Comparison of ENCODE assay signal across 16 cellular contexts in genomic region chr7:70657989-70658578, GRCh38.
A peak's percentile ranks its signal among the peaks of the same experiment; 100 is the strongest.
DNase-seq lines count a peak whose midpoint lies in the region; ATAC-seq and TF ChIP-seq lines count a peak whose summit lies in the region.
"Had no signal": no experiment of that assay in that cellular context is flagged by ENCODE, and none has a peak within 500 bp of the region (broad histone marks: within the 10 kb centered on the region; RNA-seq: fewer than 3 reads in every experiment).

No MANE protein-coding gene starts in this region.

- no peaks in the 10 kb centered on the region for H3K27me3 Mint-ChIP-seq in CD8-positive, alpha-beta T cell (ENCODE audit: low read depth)
- no peaks in the 10 kb centered on the region for H3K27me3 Mint-ChIP-seq in T-helper 17 cell
- peaks cover 11% of the 10 kb centered on the region for H3K27me3 Mint-ChIP-seq in nephron progenitor cell (ENCODE audit: low read depth, poor library complexity)
- H3K27me3 Mint-ChIP-seq: B cell; CD4-positive, alpha-beta memory T cell had no signal

- intact Hi-C loops in CD8-positive, alpha-beta T cell (cut with DNase I, micrococcal nuclease) = no loop called here
- intact Hi-C loops in spleen (cut with DNase I; ENCODE audit: low total_unique reads) (no loop called here), aorta (cut with DNase I) (no loop called here)

- no peak for TF ChIP-seq CTCF in CD8-positive, alpha-beta T cell (IDR thresholded peaks at IDR 0.05)
- TF ChIP-seq CTCF in nephron progenitor cell (IDR thresholded peaks at IDR 0.05) = no peak
- no peak for TF ChIP-seq CTCF in spleen (IDR thresholded peaks at IDR 0.05 in 8 of 11, conservative IDR thresholded peaks at IDR 0.05 in 3 of 11)

- H3K4me1 ChIP-seq in CD8-positive, alpha-beta T cell (ENCODE audit: insufficient read depth, low read length) = peaks cover 33% of the 10 kb centered on the region
- H3K4me1 ChIP-seq in spleen = peaks cover 0 to 3% (median 0%) of the 10 kb centered on the region in 6 donors
- H3K4me1 ChIP-seq in aorta (ENCODE audit: control insufficient read depth in 1 of 2, insufficient read depth in 2 of 2, low read length in 2 of 2) = no peaks in the 10 kb centered on the region

- H3K9me3 Mint-ChIP-seq in CD8-positive, alpha-beta T cell = no peaks in the 10 kb centered on the region
- no peaks in the 10 kb centered on the region for H3K9me3 Mint-ChIP-seq in nephron progenitor cell

- peak; percentile 22 for ATAC-seq in CD8-positive, alpha-beta T cell
- ATAC-seq in T-helper 17 cell (no peak), HG02798 (IDR thresholded peaks at IDR 0.05; ENCODE audit: poor library complexity, unreplicated experiment) (no peak), aorta (ENCODE audit: low FRiP score) (no peak), HG03460 (IDR thresholded peaks at IDR 0.05; ENCODE audit: unreplicated experiment) (no peak)

- CTCF ChIA-PET in CD8-positive, alpha-beta T cell (lab: Charles Lee) = interaction anchor here (0.9 kb wide), 1 partner anchor 40 kb away, joined by 3 read pairs; no protein-coding TSS in a partner anchor

- no peak overlapping the region for H3K4me3 ChIP-seq in CD8-positive, alpha-beta T cell (ENCODE audit: low read depth, low read length)
- H3K4me3 ChIP-seq in spleen (no peak overlapping the region), aorta (ENCODE audit: low read length in 2 of 2) (no peak overlapping the region)
- H3K4me3 ChIP-seq: HAP-1 had no signal

- POLR2A ChIA-PET in CD8-positive, alpha-beta T cell (lab: Charles Lee) = interaction anchor here (1.6 kb wide), 1 partner anchor 10 kb away, joined by 7 read pairs; no protein-coding TSS in a partner anchor

- H3K9me3 ChIP-seq in CD8-positive, alpha-beta T cell (ENCODE audit: low read length) = no peaks in the 10 kb centered on the region
- H3K9me3 ChIP-seq in T-helper 17 cell (ENCODE audit: control insufficient read depth, low read length, poor library complexity, severe bottlenecking) (no peaks in the 10 kb centered on the region), spleen (no peaks in the 10 kb centered on the region), aorta (ENCODE audit: control insufficient read depth, low read length) (no peaks in the 10 kb centered on the region)
- H3K9me3 ChIP-seq: HAP-1 had no signal

- H3K36me3 Mint-ChIP-seq in CD8-positive, alpha-beta T cell = no peaks in the 10 kb centered on the region
- H3K36me3 Mint-ChIP-seq in T-helper 17 cell (ENCODE audit: low read depth) = no peaks in the 10 kb centered on the region
- H3K36me3 Mint-ChIP-seq in nephron progenitor cell (ENCODE audit: low read depth) = no peaks in the 10 kb centered on the region
- H3K36me3 Mint-ChIP-seq: CD4-positive, alpha-beta memory T cell had no signal

- TF ChIP-seq POLR2A in spleen (IDR thresholded peaks at IDR 0.05) = no peak

- no peak overlapping the region for H3K27ac Mint-ChIP-seq in CD8-positive, alpha-beta T cell
- H3K27ac Mint-ChIP-seq in T-helper 17 cell (no peak overlapping the region), nephron progenitor cell (no peak overlapping the region)
- H3K27ac Mint-ChIP-seq: B cell had no signal

- 85 to 95% (median 89%) methylated on average over 6 of the region's 6 CpGs for WGBS in spleen, 5 donors
- 90 to 96% methylated on average over 6 of the region's 6 CpGs for WGBS in aorta, 2 donors

- H3K4me3 Mint-ChIP-seq in CD8-positive, alpha-beta T cell = no peak overlapping the region
- H3K4me3 Mint-ChIP-seq in T-helper 17 cell = peak overlapping the region; percentile 28
- peak overlapping the region; percentile 20 for H3K4me3 Mint-ChIP-seq in nephron progenitor cell
- H3K4me3 Mint-ChIP-seq: B cell; CD4-positive, alpha-beta memory T cell had no signal

- H3K27me3 ChIP-seq in CD8-positive, alpha-beta T cell (ENCODE audit: insufficient read depth, low read length) = no peaks in the 10 kb centered on the region
- H3K27me3 ChIP-seq in spleen (replicated peaks in 1 of 7) (no peaks in the 10 kb centered on the region), aorta (ENCODE audit: control insufficient read depth in 1 of 2, insufficient read depth in 2 of 2, low read length in 1 of 2) (no peaks in the 10 kb centered on the region)

- H3K27ac ChIP-seq in CD8-positive, alpha-beta T cell (ENCODE audit: low read depth, low read length) = no peak overlapping the region
- no peak overlapping the region for H3K27ac ChIP-seq in spleen
- no peak overlapping the region for H3K27ac ChIP-seq in aorta (ENCODE audit: low read depth in 1 of 2, low read length in 2 of 2)
- H3K27ac ChIP-seq: HL-60 had no signal

- DNase-seq in CD8-positive, alpha-beta T cell = peak in 1 of 7 experiments; percentile 36
- DNase-seq in T-helper 17 cell (no peak), nephron progenitor cell (no peak), spleen (peak; percentile 20), aorta (no peak)
- DNase-seq: C1 segment of cervical spinal cord; CD4-positive, alpha-beta memory T cell; COR-L47; DMS153; GDM1; GOT3 had no signal

- peaks cover 39% of the 10 kb centered on the region for H3K4me1 Mint-ChIP-seq in CD8-positive, alpha-beta T cell (ENCODE audit: low read depth)
- peaks cover 4% of the 10 kb centered on the region for H3K4me1 Mint-ChIP-seq in T-helper 17 cell
- peaks cover 26% of the 10 kb centered on the region for H3K4me1 Mint-ChIP-seq in nephron progenitor cell
- H3K4me1 Mint-ChIP-seq: B cell had no signal

- no peaks in the 10 kb centered on the region for H3K36me3 ChIP-seq in CD8-positive, alpha-beta T cell (ENCODE audit: insufficient read depth, low read length)
- H3K36me3 ChIP-seq in spleen (no peaks in the 10 kb centered on the region), aorta (ENCODE audit: control insufficient read depth in 1 of 2, insufficient read depth in 2 of 2, low read length in 1 of 2) (no peaks in the 10 kb centered on the region)
- H3K36me3 ChIP-seq: HAP-1 had no signal
